Comparison of ENCODE assay signal across 6 cellular contexts in the genomic region with DNA sequence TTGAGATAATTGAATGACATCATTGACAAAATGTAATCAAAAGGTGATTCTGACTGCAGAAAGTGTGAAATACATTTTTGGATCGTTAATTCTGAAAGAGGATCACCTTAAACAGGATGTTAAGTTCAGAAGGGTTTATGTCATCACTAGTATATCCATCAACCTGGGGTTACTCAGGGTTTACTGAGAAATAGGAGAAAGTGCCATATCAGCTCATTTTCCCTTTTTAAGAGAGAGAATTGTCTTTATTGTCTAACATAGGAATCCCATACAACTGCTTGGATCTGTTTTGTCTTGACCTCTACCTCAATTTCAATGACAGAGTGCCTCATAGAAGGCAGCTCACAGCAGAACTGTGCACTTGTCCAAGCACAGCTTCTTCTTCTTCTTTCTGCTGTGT.
"Had no signal": no experiment of that assay in that cellular context is flagged by ENCODE, and none has a peak within 500 bp of the region (broad histone marks: within the 10 kb centered on the region; RNA-seq: fewer than 3 reads in every experiment).

No MANE protein-coding gene starts in this region.

- H3K4me3 ChIP-seq: K562 had no signal

- FAIRE-seq: HTR-8/SVneo, K562 had no signal

- DNase-seq: GOT3, H7, HCEC 1CT, KG1 had no signal

- ATAC-seq: K562 had no signal
